Comparison of ENCODE assay signal across 13 cellular contexts in the genomic region with DNA sequence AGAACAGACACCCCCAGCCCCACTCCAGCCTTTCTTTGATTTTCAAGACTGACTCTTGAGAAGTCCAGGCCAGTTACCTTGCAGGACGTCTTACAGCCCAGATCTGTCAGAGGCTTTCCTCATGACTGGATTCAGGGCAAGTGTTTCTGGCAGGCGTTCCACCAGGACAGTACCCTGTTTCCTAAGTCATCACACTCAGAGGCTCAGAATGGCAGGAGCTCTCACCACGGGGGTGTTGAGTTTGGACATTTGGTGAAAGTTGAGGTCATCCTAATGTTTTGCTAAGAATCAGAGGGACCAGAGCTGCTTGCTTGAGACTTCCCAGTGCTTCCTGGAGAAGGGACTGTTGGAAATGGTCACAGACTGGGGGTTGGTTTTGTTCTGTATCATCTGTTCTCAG. TPM values are rescaled to one million over a fixed set of nuclear protein-coding genes. Genes with fewer than 3 reads are reported as not detected.
DNase-seq lines count a peak whose midpoint lies in the region; ATAC-seq lines count a peak whose summit lies in the region.
"Had no signal": no experiment of that assay in that cellular context is flagged by ENCODE, and none has a peak within 500 bp of the region (broad histone marks: within the 10 kb centered on the region; RNA-seq: fewer than 3 reads in every experiment).

No MANE protein-coding gene starts in this region.

- POLR2A ChIA-PET in activated CD4-positive, alpha-beta memory T cell treated with anti-CD3 and anti-CD28 coated beads for 36 hours (lab: Charles Lee): no interaction called here

- intact Hi-C loops in activated CD4-positive, alpha-beta memory T cell treated with anti-CD3 and anti-CD28 coated beads for 36 hours (cut with micrococcal nuclease): loop anchor here (10.0 kb wide), 1 partner anchor 646 kb away; a partner anchor contains a TSS

- H3K27ac Mint-ChIP-seq in activated CD4-positive, alpha-beta memory T cell treated with anti-CD3 and anti-CD28 coated beads for 36 hours: peak overlapping the region; percentile 20
- H3K27ac Mint-ChIP-seq: progenitor cell of endocrine pancreas had no signal

- H3K36me3 ChIP-seq in BLaER1 treated with 17β-estradiol and CSF1 and Interleukin-3, amounts not matched to agents 10 nM and 100 nM: peaks cover 69 to 97% (median 91%) of the 10 kb centered on the region in 11 experiments
- H3K36me3 ChIP-seq: thyroid gland had no signal

- peaks cover 95 to 100% (median 99%) of the 10 kb centered on the region in 10 experiments for H3K4me1 ChIP-seq in BLaER1 treated with 17β-estradiol and CSF1 and Interleukin-3, amounts not matched to agents 10 nM and 100 nM

- ATAC-seq in HG02571 (IDR thresholded peaks at IDR 0.05; ENCODE audit: unreplicated experiment): no peak
- no peak for ATAC-seq in GM21717 (IDR thresholded peaks at IDR 0.05; ENCODE audit: unreplicated experiment)
- ATAC-seq: activated T-cell treated with anti-CD3 and anti-CD28 coated beads, Interleukin-2, amount 50 U/mL, for 4 hours; PC-3 had no signal

- no peaks in the 10 kb centered on the region for H3K27me3 Mint-ChIP-seq in activated CD4-positive, alpha-beta memory T cell treated with anti-CD3 and anti-CD28 coated beads for 36 hours

- DNase-seq in EH (ENCODE audit: low read depth) (peak; percentile 22), kidney tubule cell (ENCODE audit: low spot score) (peak; percentile 11), AG20443 (ENCODE audit: low spot score) (no peak), amniotic stem cell (lab: John Stamatoyannopoulos, UW) (no peak)
- no peak for DNase-seq in activated CD4-positive, alpha-beta memory T cell treated with anti-CD3 and anti-CD28 coated beads for 36 hours
- DNase-seq: activated T-cell treated with anti-CD3 and anti-CD28 coated beads, Interleukin-2, amount 50 U/mL, for 4 hours; NCI-H446 treated with DMSO at 0.1 percent for 48 hours; PC-3 had no signal

- no peaks in the 10 kb centered on the region for H3K27me3 ChIP-seq in BLaER1 treated with 17β-estradiol and CSF1 and Interleukin-3, amounts not matched to agents 10 nM and 100 nM
- H3K27me3 ChIP-seq: thyroid gland had no signal

- peaks cover 17% of the 10 kb centered on the region for H3K36me3 Mint-ChIP-seq in activated CD4-positive, alpha-beta memory T cell treated with anti-CD3 and anti-CD28 coated beads for 36 hours

- peaks cover 72% of the 10 kb centered on the region for H3K4me1 Mint-ChIP-seq in activated CD4-positive, alpha-beta memory T cell treated with anti-CD3 and anti-CD28 coated beads for 36 hours (ENCODE audit: low read depth)

- CTCF ChIA-PET in activated CD4-positive, alpha-beta memory T cell treated with anti-CD3 and anti-CD28 coated beads for 36 hours (lab: Charles Lee): interaction anchor here (1.7 to 2.2 kb wide), 2 partner anchors 36 to 40 kb away, joined by 7 read pairs; no protein-coding TSS in a partner anchor

- H3K9me3 ChIP-seq in BLaER1 treated with 17β-estradiol and CSF1 and Interleukin-3, amounts not matched to agents 10 nM and 100 nM (replicated peaks in 1 of 11): no peaks in the 10 kb centered on the region
- H3K9me3 ChIP-seq: thyroid gland had no signal

- H3K27ac ChIP-seq in BLaER1 treated with 17β-estradiol and CSF1 and Interleukin-3, amounts not matched to agents 10 nM and 100 nM: peak overlapping the region; percentile 15 to 81 (median 53); a peak in 19 of 22 replicates
- H3K27ac ChIP-seq: thyroid gland had no signal

- H4K20me1 ChIP-seq in BLaER1 treated with 17β-estradiol and CSF1 and Interleukin-3, amounts not matched to agents 10 nM and 100 nM: peaks cover 90 to 100% (median 99%) of the 10 kb centered on the region in 11 experiments

- peak overlapping the region in 9 of 11 experiments; percentile 0 to 74 (median 34); a peak in 11 of 22 replicates for H3K9ac ChIP-seq in BLaER1 treated with 17β-estradiol and CSF1 and Interleukin-3, amounts not matched to agents 10 nM and 100 nM

- H3K9me3 Mint-ChIP-seq in activated CD4-positive, alpha-beta memory T cell treated with anti-CD3 and anti-CD28 coated beads for 36 hours: no peaks in the 10 kb centered on the region
- H3K9me3 Mint-ChIP-seq: activated T-cell treated with anti-CD3 and anti-CD28 coated beads, Interleukin-2, amount 50 U/mL, for 4 hours had no signal

- H3K4me3 Mint-ChIP-seq in activated CD4-positive, alpha-beta memory T cell treated with anti-CD3 and anti-CD28 coated beads for 36 hours: no peak overlapping the region
- H3K4me3 Mint-ChIP-seq: activated T-cell treated with anti-CD3 and anti-CD28 coated beads, Interleukin-2, amount 50 U/mL, for 4 hours had no signal

- peak overlapping the region; percentile 57 to 100 (median 88) for H3K4me2 ChIP-seq in BLaER1 treated with 17β-estradiol and CSF1 and Interleukin-3, amounts not matched to agents 10 nM and 100 nM

- peak overlapping the region in 4 of 10 experiments; percentile 10 to 40 (median 26); a peak in 5 of 20 replicates for H3K4me3 ChIP-seq in BLaER1 treated with 17β-estradiol and CSF1 and Interleukin-3, amounts not matched to agents 10 nM and 100 nM
- H3K4me3 ChIP-seq: thyroid gland had no signal

RNA-seq across cellular contexts. Expression of a gene that starts 9.4 kb away (rescaled TPM):
- total RNA-seq in activated CD4-positive, alpha-beta memory T cell treated with anti-CD3 and anti-CD28 coated beads for 36 hours: 10 to 100 TPM; 24.5 to 25.3 TPM

Comparison
In these comparisons a context has a peak if more than half of its experiments do, and no peak if none do; other contexts are left out.
1. DNase-seq: peak in EH (single experiment) and kidney tubule cell (single experiment); none in activated CD4-positive, alpha-beta memory T cell treated with anti-CD3 and anti-CD28 coated beads for 36 hours (single experiment), AG20443 (single experiment) and amniotic stem cell (single experiment).